ENCODE assay signal across 8 cellular contexts in the genomic region with DNA sequence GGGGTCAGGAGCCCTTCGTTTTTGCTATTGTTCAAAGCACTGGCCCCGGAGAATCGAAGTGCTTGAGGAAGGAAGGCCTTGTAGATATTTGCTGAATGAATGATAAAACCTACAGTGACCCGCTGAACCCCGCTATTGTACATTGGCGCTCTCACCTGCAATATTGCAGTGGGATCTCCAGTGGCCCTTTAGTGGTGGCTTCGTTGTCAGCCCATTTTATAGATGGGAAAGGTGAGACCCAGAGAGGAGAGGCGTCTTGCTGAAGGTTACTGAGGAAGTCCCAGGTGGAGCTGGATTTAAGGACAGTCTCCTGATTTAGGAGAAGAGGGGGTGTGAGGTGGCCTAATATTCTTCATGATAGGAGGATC. TPM values are rescaled to one million over a fixed set of nuclear protein-coding genes. Genes with fewer than 3 reads are reported as not detected.
DNase-seq lines count a peak whose midpoint lies in the region; ATAC-seq, FAIRE-seq and TF ChIP-seq lines count a peak whose summit lies in the region.

No MANE protein-coding gene starts in this region.

- H3K9me3 ChIP-seq in BE2C: no peaks in the 10 kb centered on the region

- peaks cover 52% of the 10 kb centered on the region for H3K4me1 Mint-ChIP-seq in dendritic cell treated with granulocyte-macrophage colony-stimulating factor and Interleukin-4, amounts not matched to agents 40 ng/mL and 50 ng/mL, for 4 days (ENCODE audit: low read depth)
- H3K4me1 Mint-ChIP-seq in natural killer cell treated with Interleukin-12 subunit alpha and Interleukin-12 subunit beta and Interleukin-15 and Interleukin-18, amount 100 ng/mL, for 72 hours (ENCODE audit: low read depth in 2 of 2): peaks cover 6% of the 10 kb centered on the region in 2 donors

- H3K27ac Mint-ChIP-seq in dendritic cell treated with granulocyte-macrophage colony-stimulating factor and Interleukin-4, amounts not matched to agents 40 ng/mL and 50 ng/mL, for 4 days: peak overlapping the region; percentile 88
- no peak overlapping the region for H3K27ac Mint-ChIP-seq in natural killer cell treated with Interleukin-12 subunit alpha and Interleukin-12 subunit beta and Interleukin-15 and Interleukin-18, amount 100 ng/mL, for 72 hours

- H3K27me3 Mint-ChIP-seq in dendritic cell treated with granulocyte-macrophage colony-stimulating factor and Interleukin-4, amounts not matched to agents 40 ng/mL and 50 ng/mL, for 4 days: peaks cover 5% of the 10 kb centered on the region
- peaks cover 0 to 9% of the 10 kb centered on the region in 2 donors for H3K27me3 Mint-ChIP-seq in natural killer cell treated with Interleukin-12 subunit alpha and Interleukin-12 subunit beta and Interleukin-15 and Interleukin-18, amount 100 ng/mL, for 72 hours

- H3K4me3 ChIP-seq in BE2C (ENCODE audit: low read depth, low read length) (peak overlapping the region; percentile 70), LNCaP clone FGC (ENCODE audit: low read depth, low read length) (peak overlapping the region; percentile 73)

- H3K36me3 ChIP-seq in BE2C: no peaks in the 10 kb centered on the region

- H3K36me3 Mint-ChIP-seq in dendritic cell treated with granulocyte-macrophage colony-stimulating factor and Interleukin-4, amounts not matched to agents 40 ng/mL and 50 ng/mL, for 4 days (ENCODE audit: low read depth): peaks cover 17% of the 10 kb centered on the region
- no peaks in the 10 kb centered on the region for H3K36me3 Mint-ChIP-seq in natural killer cell treated with Interleukin-12 subunit alpha and Interleukin-12 subunit beta and Interleukin-15 and Interleukin-18, amount 100 ng/mL, for 72 hours

- no peaks in the 10 kb centered on the region for H3K9me3 Mint-ChIP-seq in dendritic cell treated with granulocyte-macrophage colony-stimulating factor and Interleukin-4, amounts not matched to agents 40 ng/mL and 50 ng/mL, for 4 days
- H3K9me3 Mint-ChIP-seq in natural killer cell treated with Interleukin-12 subunit alpha and Interleukin-12 subunit beta and Interleukin-15 and Interleukin-18, amount 100 ng/mL, for 72 hours: no peaks in the 10 kb centered on the region

- intact Hi-C loops in dendritic cell treated with granulocyte-macrophage colony-stimulating factor and Interleukin-4, amounts not matched to agents 40 ng/mL and 50 ng/mL, for 4 days (cut with micrococcal nuclease): loop anchor here (1.0 to 2.0 kb wide), 3 partner anchors 13 to 41 kb away; no protein-coding TSS in a partner anchor

- H3K4me1 ChIP-seq in BE2C: no peaks in the 10 kb centered on the region

- no peak for ATAC-seq in natural killer cell treated with Interleukin-12 subunit alpha and Interleukin-12 subunit beta and Interleukin-15 and Interleukin-18, amount 100 ng/mL, for 72 hours
- ATAC-seq in HG03432 (IDR thresholded peaks at IDR 0.05; ENCODE audit: unreplicated experiment): no peak

- H3K4me3 Mint-ChIP-seq in dendritic cell treated with granulocyte-macrophage colony-stimulating factor and Interleukin-4, amounts not matched to agents 40 ng/mL and 50 ng/mL, for 4 days: peak overlapping the region; percentile 87
- peak overlapping the region; percentile 65 for H3K4me3 Mint-ChIP-seq in natural killer cell treated with Interleukin-12 subunit alpha and Interleukin-12 subunit beta and Interleukin-15 and Interleukin-18, amount 100 ng/mL, for 72 hours

- no peaks in the 10 kb centered on the region for H3K27me3 ChIP-seq in BE2C

- no peak for FAIRE-seq in frontal cortex (lab: Jason Lieb, UNC)

- DNase-seq in BE2C: no peak
- DNase-seq in LNCaP clone FGC (ENCODE audit: low read depth): no peak
- DNase-seq in natural killer cell treated with Interleukin-12 subunit alpha and Interleukin-12 subunit beta and Interleukin-15 and Interleukin-18, amount 100 ng/mL, for 72 hours (ENCODE audit: low spot score): no peak
- no peak for DNase-seq in NOMO-1 treated with DMSO at 0.1 percent for 48 hours (lab: John Stamatoyannopoulos, UW; ENCODE audit: unreplicated experiment)
- no peak for DNase-seq in KG1 (lab: John Stamatoyannopoulos, UW)
- DNase-seq in frontal cortex (ENCODE audit: low spot score in 2 of 2): no peak

- TF ChIP-seq CTCF in BE2C (IDR thresholded peaks at IDR 0.05; ENCODE audit: low read depth, low read length): no peak
- TF ChIP-seq CTCF in LNCaP clone FGC (IDR thresholded peaks at IDR 0.05; ENCODE audit: control insufficient read depth, extremely low read depth, insufficient read depth): no peak

RNA-seq across cellular contexts. Expression of gene CDC42EP2, which starts 1.2 kb away (rescaled TPM):
- polyA plus RNA-seq in BE2C (2012; ENCODE audit: insufficient read depth, insufficient read length, low read depth): 14.6 TPM
- 1 to 10 TPM in 1 of 2 donors, not detected in 1; 1.7 TPM for total RNA-seq in natural killer cell treated with Interleukin-12 subunit alpha and Interleukin-12 subunit beta and Interleukin-15 and Interleukin-18, amount 100 ng/mL, for 72 hours
- 6.1 TPM for total RNA-seq in frontal cortex

RNA-seq across cellular contexts. Expression of gene DPF2, which starts 17.8 kb away (rescaled TPM):
- polyA plus RNA-seq in BE2C (2012; ENCODE audit: insufficient read depth, insufficient read length, low read depth): 59.0 TPM
- total RNA-seq in natural killer cell treated with Interleukin-12 subunit alpha and Interleukin-12 subunit beta and Interleukin-15 and Interleukin-18, amount 100 ng/mL, for 72 hours: 10 to 100 TPM; 61.8 to 82.5 TPM
- 17.5 TPM for total RNA-seq in frontal cortex

RNA-seq across cellular contexts. Expression of gene TIGD3, which starts 38.7 kb away (rescaled TPM):
- polyA plus RNA-seq in BE2C (2012; ENCODE audit: insufficient read depth, insufficient read length, low read depth): 0.43 TPM
- 1 to 10 TPM in 1 of 2 donors, under 1 TPM in 1; 0.59 to 1.3 TPM for total RNA-seq in natural killer cell treated with Interleukin-12 subunit alpha and Interleukin-12 subunit beta and Interleukin-15 and Interleukin-18, amount 100 ng/mL, for 72 hours
- 5.3 TPM for total RNA-seq in frontal cortex

RNA-seq across cellular contexts. Expression of gene POLA2, which starts 54.1 kb away (rescaled TPM):
- 2.9 TPM for polyA plus RNA-seq in BE2C (2012; ENCODE audit: insufficient read depth, insufficient read length, low read depth)
- total RNA-seq in natural killer cell treated with Interleukin-12 subunit alpha and Interleukin-12 subunit beta and Interleukin-15 and Interleukin-18, amount 100 ng/mL, for 72 hours: 10 to 100 TPM; 56.8 to 80.9 TPM
- 2.9 TPM for total RNA-seq in frontal cortex
